In genomic region chr2:165425556-165425955, GRCh38 we compare ENCODE assay signal across 31 cellular contexts. TPM values are rescaled to one million over a fixed set of nuclear protein-coding genes. Genes with fewer than 3 reads are reported as not detected.
"Had no signal": no experiment of that assay in that cellular context is flagged by ENCODE, and none has a peak within 500 bp of the region (broad histone marks: within the 10 kb centered on the region; RNA-seq: fewer than 3 reads in every experiment).

No MANE protein-coding gene starts in this region.

- H3K4me3 ChIP-seq: ascending aorta, cardiac muscle cell, colonic mucosa, dorsolateral prefrontal cortex, esophagus muscularis mucosa, gastroesophageal sphincter, heart right ventricle had no signal

- ATAC-seq: activated naive CD4-positive, alpha-beta T cell treated with anti-CD3 and anti-CD28 coated beads, Interleukin-2, amount 50 U/mL, for 72 hours; activated T-cell treated with anti-CD3 and anti-CD28 coated beads, Interleukin-2, amount 50 U/mL, for 72 hours; foreskin keratinocyte; gastroesophageal sphincter; heart right ventricle had no signal

- H3K9me3 ChIP-seq: ascending aorta, colonic mucosa had no signal

- H3K36me3 ChIP-seq: ascending aorta, brain microvascular endothelial cell, cardiac muscle cell, colonic mucosa, esophagus muscularis mucosa, gastroesophageal sphincter, heart right ventricle had no signal

- H3K27ac ChIP-seq: ascending aorta, brain microvascular endothelial cell, cardiac muscle cell, colonic mucosa, dorsolateral prefrontal cortex, esophagus muscularis mucosa, foreskin keratinocyte, gastroesophageal sphincter, heart right ventricle had no signal

- H3K27me3 ChIP-seq: ascending aorta, brain microvascular endothelial cell, cardiac muscle cell, colonic mucosa, dorsolateral prefrontal cortex, esophagus muscularis mucosa, foreskin keratinocyte, gastroesophageal sphincter, heart right ventricle had no signal

- DNase-seq: activated CD4-positive, alpha-beta memory T cell treated with anti-CD3 and anti-CD28 coated beads, Interleukin-2, amount 10 ng/mL, durations not matched to agents 7 days and 5 days; activated CD4-positive, alpha-beta T cell treated with anti-CD3 and anti-CD28 coated beads for 4 hours; activated CD4-positive, alpha-beta T cell treated with anti-CD3 and anti-CD28 coated beads, Interleukin-2, amount 10 ng/mL, durations not matched to agents 7 days and 5 days; activated CD4-positive, alpha-beta T cell treated with anti-CD3 and anti-CD28 coated beads, Interleukin-2, amount 50 U/mL, for 4 hours; activated CD4-positive, CD25-positive, alpha-beta regulatory T cell; activated CD4-positive, CD25-positive, alpha-beta regulatory T cell treated with anti-CD3 and anti-CD28 coated beads, Interleukin-2, amount 50 U/mL, for 72 hours; activated CD8-positive, alpha-beta memory T cell treated with anti-CD3 and anti-CD28 coated beads, Interleukin-2, amount 50 U/mL, for 48 hours; activated gamma-delta T cell; activated naive CD4-positive, alpha-beta T cell; activated naive CD4-positive, alpha-beta T cell treated with anti-CD3 and anti-CD28 coated beads, Interleukin-2, amount 10 ng/mL, durations not matched to agents 7 days and 5 days; activated naive CD8-positive, alpha-beta T cell treated with anti-CD3 and anti-CD28 coated beads, Interleukin-2, amount 10 ng/mL, durations not matched to agents 7 days and 5 days; activated T-cell treated with anti-CD3 and anti-CD28 coated beads for 4 hours; activated T-cell treated with anti-CD3 and anti-CD28 coated beads, Interleukin-2, amount 50 U/mL, for 24 hours; activated T-cell treated with anti-CD3 and anti-CD28 coated beads, Interleukin-2, amount 50 U/mL, for 72 hours; brain microvascular endothelial cell; central memory CD4-positive, alpha-beta T cell; cerebellar nuclear complex; colonic mucosa; dorsolateral prefrontal cortex; effector memory CD4-positive, alpha-beta T cell; endodermal cell; erythroblast; heart right ventricle; T-helper 2 cell had no signal

- H3K4me1 ChIP-seq: ascending aorta, colonic mucosa, esophagus muscularis mucosa, gastroesophageal sphincter, heart right ventricle had no signal

RNA-seq across cellular contexts. Expression of gene CSRNP3, which starts 43.9 kb away (rescaled TPM):
- total RNA-seq: activated CD4-positive, alpha-beta memory T cell treated with anti-CD3 and anti-CD28 coated beads, Interleukin-2, amount 10 ng/mL, durations not matched to agents 7 days and 5 days; activated CD4-positive, alpha-beta T cell treated with anti-CD3 and anti-CD28 coated beads, Interleukin-2, amount 10 ng/mL, durations not matched to agents 7 days and 5 days; activated naive CD4-positive, alpha-beta T cell treated with anti-CD3 and anti-CD28 coated beads, Interleukin-2, amount 50 U/mL, for 72 hours; activated naive CD8-positive, alpha-beta T cell treated with anti-CD3 and anti-CD28 coated beads, Interleukin-2, amount 10 ng/mL, durations not matched to agents 7 days and 5 days; activated T-cell treated with anti-CD3 and anti-CD28 coated beads, Interleukin-2, amount 50 U/mL, for 72 hours; T-helper 1 cell treated with Interleukin-12 subunit alpha and Interleukin-12 subunit beta and Interleukin-4 antibody, amounts not matched to agents 30 ng/mL and 1 ng/mL, for 36 hours had no signal
